ENCODE assay signal across 9 cellular contexts in genomic region chr16:28534542-28535373, GRCh38. TPM values are rescaled to one million over a fixed set of nuclear protein-coding genes. Genes with fewer than 3 reads are reported as not detected.
DNase-seq lines count a peak whose midpoint lies in the region; ATAC-seq, FAIRE-seq and TF ChIP-seq lines count a peak whose summit lies in the region.
"Had no signal": no experiment of that assay in that cellular context is flagged by ENCODE, and none has a peak within 500 bp of the region (broad histone marks: within the 10 kb centered on the region; RNA-seq: fewer than 3 reads in every experiment).

No MANE protein-coding gene starts in this region.

- POLR2A ChIA-PET in K562 (lab: Yijun Ruan, JAX): no interaction called here

- H4K20me1 ChIP-seq in K562 (replicated peaks; ENCODE audit: control insufficient read depth, insufficient read depth, low read length): no peaks in the 10 kb centered on the region

- H3K9me3 Mint-ChIP-seq in activated T-helper 2 cell treated with anti-CD3 and anti-CD28 coated beads, Interferon-gamma antibody, Interleukin-2, Interleukin-4, amounts not matched to agents 10 μg/mL and 5 μg/mL and 100 μg/mL, durations not matched to agents 14 hours and 24 hours and 36 hours: no peaks in the 10 kb centered on the region

- H3K4me1 ChIP-seq in K562 (replicated peaks in 1 of 2; ENCODE audit: control insufficient read depth in 2 of 2, insufficient read depth in 2 of 2, low read length in 2 of 2): peaks cover 11 to 14% of the 10 kb centered on the region in 2 experiments; a peak in 3 of 5 replicates

- no peaks in the 10 kb centered on the region for H3K27me3 ChIP-seq in K562 (ENCODE audit: control insufficient read depth in 2 of 2, insufficient read depth in 2 of 2, low read length in 2 of 2)

- BruUV-seq in K562 (replicated peaks; lab: Mats Ljungman, UMichigan): no TSS peak

- DNase-seq in LHCN-M2 (ENCODE audit: low read depth) (peak; percentile 25), K562 (ENCODE audit: extremely low read depth in 1 of 4, low spot score in 3 of 4) (no peak), omental fat pad (ENCODE audit: low spot score) (peak; percentile 57), mucosa of gallbladder (ENCODE audit: low spot score) (no peak)
- DNase-seq in effector CD4-positive, alpha-beta T cell: no peak
- DNase-seq in activated T-helper 2 cell treated with anti-CD3 and anti-CD28 coated beads, Interferon-gamma antibody, Interleukin-2, Interleukin-4, amounts not matched to agents 10 μg/mL and 5 μg/mL and 100 μg/mL, durations not matched to agents 14 hours and 24 hours and 36 hours (ENCODE audit: low spot score): no peak

- H3K4me2 ChIP-seq in K562 (ENCODE audit: insufficient read depth, low read length): peak overlapping the region; percentile 13

- no peak for TF ChIP-seq EP300 in K562 (IDR thresholded peaks at IDR 0.05; ENCODE audit: low read length)

- H3K79me2 ChIP-seq in K562 (ENCODE audit: control insufficient read depth, insufficient read depth, low read length): no peaks in the 10 kb centered on the region

- intact Hi-C loops in K562 (cut with micrococcal nuclease): no loop called here
- intact Hi-C loops in activated T-helper 2 cell treated with anti-CD3 and anti-CD28 coated beads, Interferon-gamma antibody, Interleukin-2, Interleukin-4, amounts not matched to agents 10 μg/mL and 5 μg/mL and 100 μg/mL, durations not matched to agents 14 hours and 24 hours and 36 hours (cut with micrococcal nuclease): no loop called here

- H3K27ac Mint-ChIP-seq in activated T-helper 2 cell treated with anti-CD3 and anti-CD28 coated beads, Interferon-gamma antibody, Interleukin-2, Interleukin-4, amounts not matched to agents 10 μg/mL and 5 μg/mL and 100 μg/mL, durations not matched to agents 14 hours and 24 hours and 36 hours: no peak overlapping the region

- in situ Hi-C loops in K562 (cut with MboI): loop anchor here (25.0 kb wide), 2 partner anchors 178 to 953 kb away; partner anchors contain the start of gene EIF3C

- TF ChIP-seq POLR2A in K562 (conservative IDR thresholded peaks at IDR 0.05): no peak

- TF ChIP-seq RAD21 in K562 (CRISPR knock-in tag; conservative IDR thresholded peaks at IDR 0.05 in 1 of 2, IDR thresholded peaks at IDR 0.05 in 1 of 2): no peak

- no peak overlapping the region for H3K4me3 Mint-ChIP-seq in activated T-helper 2 cell treated with anti-CD3 and anti-CD28 coated beads, Interferon-gamma antibody, Interleukin-2, Interleukin-4, amounts not matched to agents 10 μg/mL and 5 μg/mL and 100 μg/mL, durations not matched to agents 14 hours and 24 hours and 36 hours (ENCODE audit: low read depth)

- no peak for TF ChIP-seq CTCF in K562 (IDR thresholded peaks at IDR 0.05 in 2 of 3, conservative IDR thresholded peaks at IDR 0.05 in 1 of 3; ENCODE audit: insufficient read depth in 2 of 3, low read depth in 1 of 3, low read length in 3 of 3)
- no peak for TF ChIP-seq CTCF in omental fat pad (IDR thresholded peaks at IDR 0.05)

- H3K9me3 ChIP-seq in K562 (replicated peaks; ENCODE audit: control insufficient read depth, insufficient read depth, low read depth, low read length): no peaks in the 10 kb centered on the region

- ATAC-seq in K562 (no peak), omental fat pad (ENCODE audit: low FRiP score) (no peak)
- ATAC-seq: GM12878 had no signal

- no peak for FAIRE-seq in K562 (lab: Jason Lieb, UNC)
- FAIRE-seq: GM12878, islet of Langerhans had no signal

- H3K9me1 ChIP-seq in K562 (ENCODE audit: control insufficient read depth, insufficient read depth, low read length): no peaks in the 10 kb centered on the region

- H3K27ac ChIP-seq in K562 (ENCODE audit: extremely low read depth, low read depth, low read length): no peak overlapping the region

- no peaks in the 10 kb centered on the region for H3K27me3 Mint-ChIP-seq in activated T-helper 2 cell treated with anti-CD3 and anti-CD28 coated beads, Interferon-gamma antibody, Interleukin-2, Interleukin-4, amounts not matched to agents 10 μg/mL and 5 μg/mL and 100 μg/mL, durations not matched to agents 14 hours and 24 hours and 36 hours (ENCODE audit: low read depth)

- H2AFZ ChIP-seq in K562 (ENCODE audit: low read depth, low read length): peak overlapping the region; percentile 79

- 33% methylated on average over 5 of the region's 5 CpGs for WGBS in K562 (ENCODE audit: insufficient coverage, low coverage, missing lambda C conversion rate)

- no peak overlapping the region for H3K4me3 ChIP-seq in K562
- H3K4me3 ChIP-seq: GM12878 had no signal

- H3K36me3 Mint-ChIP-seq in activated T-helper 2 cell treated with anti-CD3 and anti-CD28 coated beads, Interferon-gamma antibody, Interleukin-2, Interleukin-4, amounts not matched to agents 10 μg/mL and 5 μg/mL and 100 μg/mL, durations not matched to agents 14 hours and 24 hours and 36 hours (ENCODE audit: low read depth): no peaks in the 10 kb centered on the region

- no peaks in the 10 kb centered on the region for H3K36me3 ChIP-seq in K562 (ENCODE audit: control insufficient read depth, insufficient read depth, low read length)

- H3K4me1 Mint-ChIP-seq in activated T-helper 2 cell treated with anti-CD3 and anti-CD28 coated beads, Interferon-gamma antibody, Interleukin-2, Interleukin-4, amounts not matched to agents 10 μg/mL and 5 μg/mL and 100 μg/mL, durations not matched to agents 14 hours and 24 hours and 36 hours (ENCODE audit: low read depth): peaks cover 13% of the 10 kb centered on the region

- CTCF ChIA-PET in K562 (lab: Yijun Ruan, JAX; ENCODE audit: low intra/inter-chr PET ratio): no interaction called here

- H3K9ac ChIP-seq in K562 (ENCODE audit: insufficient read depth in 1 of 2, low read depth in 2 of 2, low read length in 2 of 2): no peak overlapping the region

RNA-seq across cellular contexts. Expression of gene NUPR1, which starts 4.0 kb away (rescaled TPM):
- total RNA-seq in LHCN-M2 (2014; rRNA removed): 1.9 and 6.4 TPM in 2 replicates
- 48.7 TPM for polyA plus RNA-seq in LHCN-M2 (2012)
- 0.07 TPM in 1 of 2 replicates, not detected in the other for total RNA-seq in K562 (2011; cell fraction: chromatin; rRNA removed; ENCODE audit: low replicate concordance)
- under 0.01 TPM in 2 replicates for total RNA-seq in K562 (2011; cell fraction: nucleolus; rRNA removed)
- total RNA-seq in K562 (2011; cell fraction: nucleoplasm; rRNA removed): 0.15 TPM in 1 of 2 replicates, not detected in the other
- total RNA-seq in K562 (2014; rRNA removed): 0.27 and 0.86 TPM in 2 replicates
- 0.07 TPM in 1 of 2 replicates, not detected in the other for total RNA-seq in K562 (2014; rRNA removed; fragmentation: Illumina TruSeq; extraction: Trizol)
- 0.40 and 0.64 TPM in 2 replicates for total RNA-seq in K562 (2015; rRNA removed; fragmentation: Illumina TruSeq; extraction: Trizol)
- 0.56 and 1.5 TPM in 2 replicates for total RNA-seq in K562 (2021)
- polyA plus RNA-seq in K562 (2011; rRNA removed): 0.11 and 0.34 TPM in 2 replicates
- 0.03 and 0.06 TPM in 2 replicates for polyA plus RNA-seq in K562 (2011; cell fraction: cytosol; rRNA removed)
- polyA plus RNA-seq in K562 (2011; cell fraction: nucleus; rRNA removed): not detected in 2 replicates
- 0.39 and 35.5 TPM in 2 replicates for polyA plus RNA-seq in K562 (2012)
- polyA plus RNA-seq in K562 (2014; fragmentation: Illumina TruSeq; extraction: Trizol): 0.08 and 1.00 TPM in 2 replicates
- polyA plus RNA-seq in K562 (2014; fragmentation: Nextera tagmentation; extraction: Ambion mirVana): under 1 TPM; 0.08 to 0.21 TPM
- 0.09 and 0.34 TPM in 2 replicates for polyA plus RNA-seq in K562 (2014; rRNA removed)
- 0.03 TPM in 1 of 2 replicates, not detected in the other for polyA minus RNA-seq in K562 (2011; rRNA and poly(A)+ RNA removed)
- not detected in 2 replicates for polyA minus RNA-seq in K562 (2011; cell fraction: cytosol; rRNA and poly(A)+ RNA removed)
- polyA minus RNA-seq in K562 (2011; cell fraction: nucleus; rRNA and poly(A)+ RNA removed): not detected in 2 replicates
- 10 to 100 TPM; 20.2 to 56.4 (median 40.1) TPM for total RNA-seq in omental fat pad
- total RNA-seq in activated T-helper 2 cell treated with anti-CD3 and anti-CD28 coated beads, Interferon-gamma antibody, Interleukin-2, Interleukin-4, amounts not matched to agents 10 μg/mL and 5 μg/mL and 100 μg/mL, durations not matched to agents 14 hours and 24 hours and 36 hours: not detected in 2 replicates
- total RNA-seq in mucosa of gallbladder: 44.9 TPM

RNA-seq across cellular contexts. Expression of gene SGF29, which starts 19.0 kb away (rescaled TPM):
- total RNA-seq in LHCN-M2 (2014; rRNA removed): 14.9 and 15.6 TPM in 2 replicates
- polyA plus RNA-seq in LHCN-M2 (2012): 14.3 TPM
- 10.8 and 22.1 TPM in 2 replicates for total RNA-seq in K562 (2011; cell fraction: chromatin; rRNA removed; ENCODE audit: low replicate concordance)
- 12.3 and 14.3 TPM in 2 replicates for total RNA-seq in K562 (2011; cell fraction: nucleolus; rRNA removed)
- 10.2 and 15.3 TPM in 2 replicates for total RNA-seq in K562 (2011; cell fraction: nucleoplasm; rRNA removed)
- total RNA-seq in K562 (2014; rRNA removed): 33.1 and 36.1 TPM in 2 replicates
- 16.3 and 21.2 TPM in 2 replicates for total RNA-seq in K562 (2014; rRNA removed; fragmentation: Illumina TruSeq; extraction: Trizol)
- 28.1 and 31.3 TPM in 2 replicates for total RNA-seq in K562 (2015; rRNA removed; fragmentation: Illumina TruSeq; extraction: Trizol)
- total RNA-seq in K562 (2021): 34.2 and 41.1 TPM in 2 replicates
- polyA plus RNA-seq in K562 (2011; rRNA removed): 2.6 and 4.1 TPM in 2 replicates
- 3.4 and 5.4 TPM in 2 replicates for polyA plus RNA-seq in K562 (2011; cell fraction: cytosol; rRNA removed)
- polyA plus RNA-seq in K562 (2011; cell fraction: nucleus; rRNA removed): 14.1 and 26.6 TPM in 2 replicates
- polyA plus RNA-seq in K562 (2012): 37.3 and 44.8 TPM in 2 replicates
- polyA plus RNA-seq in K562 (2014; fragmentation: Illumina TruSeq; extraction: Trizol): 24.5 and 30.9 TPM in 2 replicates
- 10 to 100 TPM in 1 of 2 experiments, 1 to 10 TPM in 1; 6.0 to 11.9 TPM for polyA plus RNA-seq in K562 (2014; fragmentation: Nextera tagmentation; extraction: Ambion mirVana)
- 14.4 and 16.5 TPM in 2 replicates for polyA plus RNA-seq in K562 (2014; rRNA removed)
- polyA minus RNA-seq in K562 (2011; rRNA and poly(A)+ RNA removed): 3.0 TPM in 2 replicates
- 6.4 and 11.7 TPM in 2 replicates for polyA minus RNA-seq in K562 (2011; cell fraction: cytosol; rRNA and poly(A)+ RNA removed)
- polyA minus RNA-seq in K562 (2011; cell fraction: nucleus; rRNA and poly(A)+ RNA removed): 8.3 and 15.3 TPM in 2 replicates
- 10 to 100 TPM; 18.0 to 22.6 (median 19.1) TPM for total RNA-seq in omental fat pad
- total RNA-seq in activated T-helper 2 cell treated with anti-CD3 and anti-CD28 coated beads, Interferon-gamma antibody, Interleukin-2, Interleukin-4, amounts not matched to agents 10 μg/mL and 5 μg/mL and 100 μg/mL, durations not matched to agents 14 hours and 24 hours and 36 hours: 33.0 and 38.0 TPM in 2 replicates
- total RNA-seq in mucosa of gallbladder: 18.8 TPM

RNA-seq across cellular contexts. Expression of gene IL27, which starts 28.1 kb away (rescaled TPM):
- total RNA-seq in LHCN-M2 (2014; rRNA removed) (not detected in 2 replicates), K562 (2014; rRNA removed) (not detected in 2 replicates), K562 (2014; rRNA removed; fragmentation: Illumina TruSeq; extraction: Trizol) (not detected in 2 replicates), K562 (2015; rRNA removed; fragmentation: Illumina TruSeq; extraction: Trizol) (not detected in 2 replicates), K562 (2021) (not detected in 2 replicates), omental fat pad (under 1 TPM in 1 of 4 donors, not detected in 3; 0.48 TPM), mucosa of gallbladder (not detected)
- polyA plus RNA-seq in LHCN-M2 (2012): not detected
- not detected in 2 replicates for total RNA-seq in K562 (2011; cell fraction: chromatin; rRNA removed; ENCODE audit: low replicate concordance)
- total RNA-seq in K562 (2011; cell fraction: nucleolus; rRNA removed): not detected in 2 replicates
- total RNA-seq in K562 (2011; cell fraction: nucleoplasm; rRNA removed): not detected in 2 replicates
- polyA plus RNA-seq in K562 (2011; rRNA removed) (not detected in 2 replicates), K562 (2014; fragmentation: Illumina TruSeq; extraction: Trizol) (not detected in 2 replicates), K562 (2014; fragmentation: Nextera tagmentation; extraction: Ambion mirVana) (not detected), K562 (2014; rRNA removed) (not detected in 2 replicates)
- polyA plus RNA-seq in K562 (2011; cell fraction: cytosol; rRNA removed): not detected in 2 replicates
- not detected in 2 replicates for polyA plus RNA-seq in K562 (2011; cell fraction: nucleus; rRNA removed)
- not detected in 2 replicates for polyA plus RNA-seq in K562 (2012)
- not detected in 2 replicates for polyA minus RNA-seq in K562 (2011; rRNA and poly(A)+ RNA removed)
- not detected in 2 replicates for polyA minus RNA-seq in K562 (2011; cell fraction: cytosol; rRNA and poly(A)+ RNA removed)
- not detected in 2 replicates for polyA minus RNA-seq in K562 (2011; cell fraction: nucleus; rRNA and poly(A)+ RNA removed)
- total RNA-seq in activated T-helper 2 cell treated with anti-CD3 and anti-CD28 coated beads, Interferon-gamma antibody, Interleukin-2, Interleukin-4, amounts not matched to agents 10 μg/mL and 5 μg/mL and 100 μg/mL, durations not matched to agents 14 hours and 24 hours and 36 hours: not detected in 2 replicates
- total RNA-seq: NCI-H460 had no signal

RNA-seq across cellular contexts. Expression of gene APOBR, which starts 40.3 kb away (rescaled TPM):
- total RNA-seq in LHCN-M2 (2014; rRNA removed) (not detected in 2 replicates), K562 (2014; rRNA removed) (3.6 and 3.8 TPM in 2 replicates), K562 (2014; rRNA removed; fragmentation: Illumina TruSeq; extraction: Trizol) (0.25 and 0.32 TPM in 2 replicates), K562 (2015; rRNA removed; fragmentation: Illumina TruSeq; extraction: Trizol) (1.9 and 2.3 TPM in 2 replicates), K562 (2021) (3.2 and 4.3 TPM in 2 replicates), omental fat pad (10 to 100 TPM in 2 of 4 donors, 1 to 10 TPM in 2; 1.5 to 15.6 (median 7.6) TPM), mucosa of gallbladder (3.3 TPM)
- not detected for polyA plus RNA-seq in LHCN-M2 (2012)
- total RNA-seq in K562 (2011; cell fraction: chromatin; rRNA removed; ENCODE audit: low replicate concordance): 0.95 and 1.1 TPM in 2 replicates
- 0.83 and 1.6 TPM in 2 replicates for total RNA-seq in K562 (2011; cell fraction: nucleolus; rRNA removed)
- total RNA-seq in K562 (2011; cell fraction: nucleoplasm; rRNA removed): 2.0 and 2.8 TPM in 2 replicates
- polyA plus RNA-seq in K562 (2011; rRNA removed) (0.67 and 2.0 TPM in 2 replicates), K562 (2014; fragmentation: Illumina TruSeq; extraction: Trizol) (3.8 and 7.3 TPM in 2 replicates), K562 (2014; fragmentation: Nextera tagmentation; extraction: Ambion mirVana) (under 1 TPM in 1 of 2 experiments, not detected in 1; 0.08 TPM), K562 (2014; rRNA removed) (4.2 and 6.1 TPM in 2 replicates)
- polyA plus RNA-seq in K562 (2011; cell fraction: cytosol; rRNA removed): 1.3 and 1.8 TPM in 2 replicates
- polyA plus RNA-seq in K562 (2011; cell fraction: nucleus; rRNA removed): 1.6 and 2.0 TPM in 2 replicates
- polyA plus RNA-seq in K562 (2012): 10.4 and 17.7 TPM in 2 replicates
- 0.46 and 1.0 TPM in 2 replicates for polyA minus RNA-seq in K562 (2011; rRNA and poly(A)+ RNA removed)
- polyA minus RNA-seq in K562 (2011; cell fraction: cytosol; rRNA and poly(A)+ RNA removed): 1.1 and 4.8 TPM in 2 replicates
- 0.27 and 0.67 TPM in 2 replicates for polyA minus RNA-seq in K562 (2011; cell fraction: nucleus; rRNA and poly(A)+ RNA removed)
- total RNA-seq in activated T-helper 2 cell treated with anti-CD3 and anti-CD28 coated beads, Interferon-gamma antibody, Interleukin-2, Interleukin-4, amounts not matched to agents 10 μg/mL and 5 μg/mL and 100 μg/mL, durations not matched to agents 14 hours and 24 hours and 36 hours: 7.7 and 7.8 TPM in 2 replicates

RNA-seq across cellular contexts. Expression of gene CLN3, which starts 42.9 kb away (rescaled TPM):
- total RNA-seq in LHCN-M2 (2014; rRNA removed) (9.5 and 25.7 TPM in 2 replicates), K562 (2014; rRNA removed) (11.0 and 11.1 TPM in 2 replicates), K562 (2014; rRNA removed; fragmentation: Illumina TruSeq; extraction: Trizol) (4.5 and 5.6 TPM in 2 replicates), K562 (2015; rRNA removed; fragmentation: Illumina TruSeq; extraction: Trizol) (11.6 and 11.9 TPM in 2 replicates), K562 (2021) (27.1 and 31.9 TPM in 2 replicates), omental fat pad (10 to 100 TPM; 20.1 to 28.9 (median 24.9) TPM), mucosa of gallbladder (38.1 TPM)
- 34.5 TPM for polyA plus RNA-seq in LHCN-M2 (2012)
- 22.3 and 64.5 TPM in 2 replicates for total RNA-seq in K562 (2011; cell fraction: chromatin; rRNA removed; ENCODE audit: low replicate concordance)
- total RNA-seq in K562 (2011; cell fraction: nucleolus; rRNA removed): 58.5 and 75.0 TPM in 2 replicates
- 42.4 and 43.9 TPM in 2 replicates for total RNA-seq in K562 (2011; cell fraction: nucleoplasm; rRNA removed)
- polyA plus RNA-seq in K562 (2011; rRNA removed) (12.5 and 24.8 TPM in 2 replicates), K562 (2014; fragmentation: Illumina TruSeq; extraction: Trizol) (20.9 and 30.5 TPM in 2 replicates), K562 (2014; fragmentation: Nextera tagmentation; extraction: Ambion mirVana) (1 to 10 TPM; 2.5 to 3.1 TPM), K562 (2014; rRNA removed) (12.7 and 19.9 TPM in 2 replicates)
- polyA plus RNA-seq in K562 (2011; cell fraction: cytosol; rRNA removed): 24.2 and 33.1 TPM in 2 replicates
- polyA plus RNA-seq in K562 (2011; cell fraction: nucleus; rRNA removed): 64.4 and 76.3 TPM in 2 replicates
- 33.2 and 44.8 TPM in 2 replicates for polyA plus RNA-seq in K562 (2012)
- polyA minus RNA-seq in K562 (2011; rRNA and poly(A)+ RNA removed): 12.0 and 15.9 TPM in 2 replicates
- 8.6 and 11.5 TPM in 2 replicates for polyA minus RNA-seq in K562 (2011; cell fraction: cytosol; rRNA and poly(A)+ RNA removed)
- polyA minus RNA-seq in K562 (2011; cell fraction: nucleus; rRNA and poly(A)+ RNA removed): 12.5 and 19.0 TPM in 2 replicates
- total RNA-seq in activated T-helper 2 cell treated with anti-CD3 and anti-CD28 coated beads, Interferon-gamma antibody, Interleukin-2, Interleukin-4, amounts not matched to agents 10 μg/mL and 5 μg/mL and 100 μg/mL, durations not matched to agents 14 hours and 24 hours and 36 hours: 26.5 and 30.1 TPM in 2 replicates

Comparison
In these comparisons a context has a peak if more than half of its experiments do, and no peak if none do; other contexts are left out.
1. DNase-seq: peak in LHCN-M2 (single experiment) and omental fat pad (single experiment); none in K562 (0 of 4), effector CD4-positive, alpha-beta T cell (single experiment), activated T-helper 2 cell treated with anti-CD3 and anti-CD28 coated beads, Interferon-gamma antibody, Interleukin-2, Interleukin-4, amounts not matched to agents 10 μg/mL and 5 μg/mL and 100 μg/mL, durations not matched to agents 14 hours and 24 hours and 36 hours (single experiment) and mucosa of gallbladder (single experiment).